In genomic region chr15:81783076-81783475, GRCh38 we compare ENCODE assay signal across 8 cellular contexts.
"Had no signal": no experiment of that assay in that cellular context is flagged by ENCODE, and none has a peak within 500 bp of the region (broad histone marks: within the 10 kb centered on the region; RNA-seq: fewer than 3 reads in every experiment).

No MANE protein-coding gene starts in this region.

- H3K9me3 ChIP-seq: HAP-1 had no signal

- H3K36me3 ChIP-seq: HAP-1 had no signal

- ATAC-seq: HCT116, K562 had no signal

- H3K27ac Mint-ChIP-seq: HFFc6 had no signal

- H3K4me3 ChIP-seq: GM23248, HAP-1, K562 had no signal

- H3K27ac ChIP-seq: GM23248 had no signal

- DNase-seq: GM23248, GOT3, H7, HFFc6, IMR-90 had no signal

- H3K4me1 ChIP-seq: HAP-1 had no signal

- H3K9me3 Mint-ChIP-seq: HFFc6 had no signal

- H3K4me3 Mint-ChIP-seq: HFFc6 had no signal
